Comparison of ENCODE assay signal across 3 cellular contexts in the genomic region with DNA sequence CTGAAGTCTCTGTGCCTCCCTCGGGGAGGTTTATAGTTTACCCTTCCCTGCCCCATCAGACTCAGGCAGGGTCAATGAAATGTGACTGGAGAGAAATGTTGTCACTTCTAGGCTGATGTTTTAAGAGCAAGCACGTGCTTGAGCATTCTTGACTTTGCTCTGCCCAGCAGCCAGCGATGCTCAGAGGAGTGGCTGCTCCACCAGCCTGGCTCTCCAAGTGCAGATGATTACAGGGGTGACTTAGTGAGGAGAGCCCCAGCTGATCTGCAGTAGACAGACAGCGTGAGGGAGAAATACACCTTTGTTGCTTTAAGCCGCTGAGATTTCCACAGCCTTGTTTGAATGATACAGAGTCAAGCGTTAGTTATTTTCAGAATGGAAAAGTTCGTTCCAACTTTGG.
"Had no signal": no experiment of that assay in that cellular context is flagged by ENCODE, and none has a peak within 500 bp of the region (broad histone marks: within the 10 kb centered on the region; RNA-seq: fewer than 3 reads in every experiment).

No MANE protein-coding gene starts in this region.

- DNase-seq: GDM1, GF-D8 had no signal

- H3K4me3 ChIP-seq: GM12878 had no signal

- ATAC-seq: GM12878 had no signal
